ENCODE assay signal across 29 cellular contexts in the genomic region with DNA sequence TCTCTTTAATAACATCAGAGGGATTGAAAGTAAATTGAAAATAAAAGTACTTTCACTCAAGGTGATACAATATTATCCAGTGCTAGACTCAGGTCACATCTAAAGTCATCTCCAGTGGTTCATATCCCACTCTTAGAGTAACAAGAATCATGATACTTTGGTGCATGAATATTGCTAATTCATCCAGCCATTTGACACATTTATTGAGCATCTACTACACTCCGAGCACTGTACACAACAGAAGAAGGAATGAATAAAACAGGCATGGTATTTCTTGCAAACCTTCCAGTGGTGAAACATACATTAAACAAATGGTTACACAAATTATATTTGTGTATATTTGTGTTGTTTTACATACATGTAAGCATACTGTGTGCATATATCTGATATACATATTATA.
"Had no signal": no experiment of that assay in that cellular context is flagged by ENCODE, and none has a peak within 500 bp of the region (broad histone marks: within the 10 kb centered on the region; RNA-seq: fewer than 3 reads in every experiment).

No MANE protein-coding gene starts in this region.

- H3K9me3 ChIP-seq: colonic mucosa, esophagus muscularis mucosa, esophagus squamous epithelium, gastrocnemius medialis, gastroesophageal sphincter, heart left ventricle, heart right ventricle had no signal

- H3K27me3 ChIP-seq: colonic mucosa, dorsolateral prefrontal cortex, esophagus muscularis mucosa, esophagus squamous epithelium, gastrocnemius medialis, gastroesophageal sphincter had no signal

- H3K4me1 ChIP-seq: gastrocnemius medialis had no signal

- FAIRE-seq: colon, endometrium, endothelial cell of umbilical vein, frontal cortex had no signal

- H3K27ac Mint-ChIP-seq: dendritic cell treated with granulocyte-macrophage colony-stimulating factor and Interleukin-4, amounts not matched to agents 40 ng/mL and 50 ng/mL, for 4 days; effector memory CD8-positive, alpha-beta T cell; endodermal cell had no signal

- ATAC-seq: effector memory CD8-positive, alpha-beta T cell; esophagus mucosa; foreskin keratinocyte; gastrocnemius medialis; gastroesophageal sphincter; heart left ventricle; heart right ventricle had no signal

- H3K4me3 ChIP-seq: colonic mucosa, coronary artery, dorsolateral prefrontal cortex, esophagus muscularis mucosa, esophagus squamous epithelium, gastrocnemius medialis, gastroesophageal sphincter, heart left ventricle, heart right ventricle had no signal

- H3K36me3 ChIP-seq: colonic mucosa, esophagus muscularis mucosa, esophagus squamous epithelium, gastrocnemius medialis, gastroesophageal sphincter, heart left ventricle, heart right ventricle had no signal

- DNase-seq: colonic mucosa; cortex of kidney; dermis blood vessel endothelial cell; dorsolateral prefrontal cortex; effector CD4-positive, alpha-beta T cell; effector CD8-positive, alpha-beta T cell; effector memory CD4-positive, alpha-beta T cell; effector memory CD8-positive, alpha-beta T cell; endodermal cell; erythroblast; esophagus squamous epithelium; foreskin fibroblast; foreskin keratinocyte; foreskin melanocyte; gastrocnemius medialis; glutamatergic neuron; head of caudate nucleus; heart left ventricle; heart right ventricle had no signal

- H3K9me3 Mint-ChIP-seq: dendritic cell treated with granulocyte-macrophage colony-stimulating factor and Interleukin-4, amounts not matched to agents 40 ng/mL and 50 ng/mL, for 4 days; effector memory CD8-positive, alpha-beta T cell; endodermal cell had no signal

- H3K4me3 Mint-ChIP-seq: dendritic cell treated with granulocyte-macrophage colony-stimulating factor and Interleukin-4, amounts not matched to agents 40 ng/mL and 50 ng/mL, for 4 days; effector memory CD8-positive, alpha-beta T cell; endodermal cell had no signal

- H3K27ac ChIP-seq: colonic mucosa, coronary artery, dorsolateral prefrontal cortex, epithelial cell of prostate, esophagus muscularis mucosa, esophagus squamous epithelium, foreskin keratinocyte, gastrocnemius medialis, gastroesophageal sphincter, heart left ventricle, heart right ventricle had no signal
